ENCODE assay signal across 8 cellular contexts in the genomic region with DNA sequence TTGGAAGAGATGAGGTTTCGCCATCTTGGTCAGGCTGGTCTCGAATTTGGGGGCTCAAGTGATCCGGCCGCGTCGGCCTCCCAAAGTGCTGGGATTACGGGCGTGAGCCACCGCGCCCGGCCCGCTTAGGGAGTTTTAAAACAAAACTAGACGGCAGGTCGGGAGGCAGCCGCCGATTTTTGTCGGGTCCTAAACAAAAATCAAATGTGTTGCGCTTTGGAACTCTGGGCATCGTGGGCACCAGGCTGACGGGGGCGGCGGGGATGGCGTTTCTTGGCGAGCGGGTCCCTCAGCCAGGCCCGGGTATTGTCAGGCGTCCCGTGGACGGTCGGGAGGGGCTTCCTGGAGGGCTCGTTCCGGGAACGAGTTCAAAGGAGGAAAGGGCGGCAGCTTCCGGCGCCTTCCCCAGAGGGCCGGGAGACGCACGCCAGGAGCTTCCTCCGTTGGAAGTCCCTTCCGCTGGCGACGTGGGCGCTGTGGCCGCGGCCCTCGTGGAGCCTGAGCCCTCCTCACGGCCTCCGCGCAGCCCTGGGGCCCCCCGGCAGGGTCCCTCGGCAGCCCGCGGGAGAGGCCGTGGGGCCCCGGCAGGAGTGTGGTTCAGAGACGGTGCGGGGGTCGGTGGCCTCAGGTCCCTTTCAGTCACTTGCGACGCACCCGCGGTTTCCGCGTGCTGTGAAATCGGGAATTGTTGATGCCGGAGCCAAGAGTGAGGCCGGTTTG. TPM values are rescaled to one million over a fixed set of nuclear protein-coding genes. Genes with fewer than 3 reads are reported as not detected.
A peak's percentile ranks its signal among the peaks of the same experiment; 100 is the strongest.
DNase-seq lines count a peak whose midpoint lies in the region; ATAC-seq and TF ChIP-seq lines count a peak whose summit lies in the region.

No MANE protein-coding gene starts in this region.

- H3K4me1 ChIP-seq in PC-3 (ENCODE audit: insufficient read depth, low read length) (peaks cover 6% of the 10 kb centered on the region; the same call in 1 of the 2 replicates), iPS-15b (ENCODE audit: control insufficient read depth, insufficient read depth, low read length) (peaks cover 2% of the 10 kb centered on the region), smooth muscle cell (ENCODE audit: low read depth) (peaks cover 12% of the 10 kb centered on the region)

- peaks cover 14% of the 10 kb centered on the region for H3K36me3 Mint-ChIP-seq in activated CD4-positive, alpha-beta T cell treated with anti-CD3 and anti-CD28 coated beads for 36 hours (ENCODE audit: low read depth)
- peaks cover 15% of the 10 kb centered on the region for H3K36me3 Mint-ChIP-seq in activated naive CD8-positive, alpha-beta T cell treated with anti-CD3 and anti-CD28 coated beads, Interleukin-2, amount 50 U/mL, for 24 hours (ENCODE audit: low read depth)

- H3K27me3 Mint-ChIP-seq in activated CD4-positive, alpha-beta T cell treated with anti-CD3 and anti-CD28 coated beads for 36 hours, result no peaks in the 10 kb centered on the region
- H3K27me3 Mint-ChIP-seq in activated naive CD8-positive, alpha-beta T cell treated with anti-CD3 and anti-CD28 coated beads, Interleukin-2, amount 50 U/mL, for 24 hours, result no peaks in the 10 kb centered on the region

- peak overlapping the region; percentile 76 for H3K4me3 Mint-ChIP-seq in activated CD4-positive, alpha-beta T cell treated with anti-CD3 and anti-CD28 coated beads for 36 hours
- H3K4me3 Mint-ChIP-seq in activated naive CD8-positive, alpha-beta T cell treated with anti-CD3 and anti-CD28 coated beads, Interleukin-2, amount 50 U/mL, for 24 hours, result peak overlapping the region; percentile 84

- H3K79me2 ChIP-seq in PC-3 (ENCODE audit: low read length) (peaks cover 15% of the 10 kb centered on the region), smooth muscle cell (ENCODE audit: low read depth) (no peaks in the 10 kb centered on the region)

- H3K9me3 ChIP-seq in PC-3 (ENCODE audit: low read length), result no peaks in the 10 kb centered on the region
- H3K9me3 ChIP-seq in iPS-15b (ENCODE audit: control insufficient read depth, insufficient read depth, low read length), result no peaks in the 10 kb centered on the region
- H3K9me3 ChIP-seq in smooth muscle cell (replicated peaks; ENCODE audit: low read depth), result no peaks in the 10 kb centered on the region

- CTCF ChIA-PET in activated CD4-positive, alpha-beta T cell treated with anti-CD3 and anti-CD28 coated beads for 36 hours (lab: Charles Lee), result interaction anchor here (0.8 kb wide), 1 partner anchor 121 kb away, joined by 3 read pairs; no protein-coding TSS in a partner anchor
- CTCF ChIA-PET in PC-3 (lab: Charles Lee), result interaction anchor here (0.6 kb wide), 1 partner anchor 140 kb away, joined by 3 read pairs; no protein-coding TSS in a partner anchor

- peak overlapping the region; percentile 97 for H2AFZ ChIP-seq in PC-3 (ENCODE audit: low read length)
- peak overlapping the region; percentile 91 for H2AFZ ChIP-seq in smooth muscle cell (ENCODE audit: low read depth)

- H3K4me1 Mint-ChIP-seq in activated CD4-positive, alpha-beta T cell treated with anti-CD3 and anti-CD28 coated beads for 36 hours, result peaks cover 17% of the 10 kb centered on the region
- H3K4me1 Mint-ChIP-seq in activated naive CD8-positive, alpha-beta T cell treated with anti-CD3 and anti-CD28 coated beads, Interleukin-2, amount 50 U/mL, for 24 hours, result peaks cover 21% of the 10 kb centered on the region

- no peak for TF ChIP-seq CTCF in PC-3 (conservative IDR thresholded peaks at IDR 0.05; ENCODE audit: low read depth, low read length)
- TF ChIP-seq CTCF in smooth muscle cell (IDR thresholded peaks at IDR 0.05; ENCODE audit: borderline replicate concordance, insufficient read depth, poor library complexity, severe bottlenecking), result no peak

- H3K36me3 ChIP-seq in PC-3 (ENCODE audit: low read depth, low read length) (no peaks in the 10 kb centered on the region; the same call in 1 of the 2 replicates), iPS-15b (ENCODE audit: control insufficient read depth, insufficient read depth, low read length) (peaks cover 10% of the 10 kb centered on the region), smooth muscle cell (ENCODE audit: low read depth) (no peaks in the 10 kb centered on the region)

- WGBS in smooth muscle cell (ENCODE audit: low lambda C conversion rate), result 14% methylated on average over 60 of the region's 68 CpGs

- intact Hi-C loops in activated CD4-positive, alpha-beta T cell treated with anti-CD3 and anti-CD28 coated beads for 36 hours (cut with DNase I, micrococcal nuclease), result loop anchor here (1.0 to 5.0 kb wide), 6 partner anchors 58 to 334 kb away; partner anchors contain the start of genes EMILIN2 (in 1 of the 2), METTL4 (in 1 of the 2), NDC80 (in 1 of the 2) and SMCHD1 (in 1 of the 2)
- intact Hi-C loops in PC-3 (cut with micrococcal nuclease), result loop anchor here (2.0 to 10.0 kb wide), 2 partner anchors 101 to 139 kb away; no protein-coding TSS in a partner anchor

- peaks cover 6% of the 10 kb centered on the region; the same call in 1 of the 2 replicates for H4K20me1 ChIP-seq in PC-3 (ENCODE audit: low read length)
- H4K20me1 ChIP-seq in smooth muscle cell (ENCODE audit: low read depth), result peaks cover 16% of the 10 kb centered on the region

- no peaks in the 10 kb centered on the region for H3K9me2 ChIP-seq in PC-3 (replicated peaks; ENCODE audit: low read length)

- peak; percentile 43 for ATAC-seq in activated CD4-positive, alpha-beta T cell treated with anti-CD3 and anti-CD28 coated beads for 36 hours
- ATAC-seq in HG02943 (IDR thresholded peaks at IDR 0.05; ENCODE audit: low read depth, unreplicated experiment) (peak; percentile 28), PC-3 (peak; percentile 57)
- peak; percentile 50 for ATAC-seq in activated naive CD8-positive, alpha-beta T cell treated with anti-CD3 and anti-CD28 coated beads, Interleukin-2, amount 50 U/mL, for 24 hours

- peak overlapping the region; percentile 84 for H3K9ac ChIP-seq in PC-3 (ENCODE audit: low read length)
- peak overlapping the region; percentile 54 for H3K9ac ChIP-seq in iPS-15b (ENCODE audit: low read depth, low read length)
- H3K9ac ChIP-seq in smooth muscle cell (ENCODE audit: low read depth), result peak overlapping the region; percentile 60

- peak overlapping the region; percentile 80 for H3K4me2 ChIP-seq in PC-3 (ENCODE audit: low read length)
- peak overlapping the region; percentile 92 for H3K4me2 ChIP-seq in smooth muscle cell

- BruUV-seq in PC-3 (replicated peaks; lab: Mats Ljungman, UMichigan), result TSS peak; percentile 63

- in situ Hi-C loops in KBM-7 (cut with MboI; ENCODE audit: low pct_unique_long_range_greater_than_20kb, low sequenced_read_pairs), result no loop called here

- peak overlapping the region; percentile 87 for H3K27ac Mint-ChIP-seq in activated CD4-positive, alpha-beta T cell treated with anti-CD3 and anti-CD28 coated beads for 36 hours
- peak overlapping the region; percentile 86 for H3K27ac Mint-ChIP-seq in activated naive CD8-positive, alpha-beta T cell treated with anti-CD3 and anti-CD28 coated beads, Interleukin-2, amount 50 U/mL, for 24 hours

- no peaks in the 10 kb centered on the region for H3F3A ChIP-seq in PC-3 (ENCODE audit: low read length, unreplicated experiment)
- H3F3A ChIP-seq in smooth muscle cell (ENCODE audit: low read depth), result peaks cover 18% of the 10 kb centered on the region

- peak overlapping the region; percentile 27 for H3K27ac ChIP-seq in PC-3 (ENCODE audit: low read length)
- no peak overlapping the region for H3K27ac ChIP-seq in smooth muscle cell (ENCODE audit: low read depth)

- peak overlapping the region; percentile 84 for H3K4me3 ChIP-seq in PC-3 (ENCODE audit: low read length)
- H3K4me3 ChIP-seq in iPS-15b (ENCODE audit: low read depth, low read length), result peak overlapping the region; percentile 75
- peak overlapping the region; percentile 72 for H3K4me3 ChIP-seq in smooth muscle cell

- 0 out of 2 replicates have a peak, but pooled peaks cover 3% of the 10 kb centered on the region for H3K27me3 ChIP-seq in PC-3 (ENCODE audit: low read length)
- H3K27me3 ChIP-seq in iPS-15b (ENCODE audit: control insufficient read depth, insufficient read depth, low read length), result no peaks in the 10 kb centered on the region
- H3K27me3 ChIP-seq in smooth muscle cell (ENCODE audit: low read depth), result no peaks in the 10 kb centered on the region

- DNase-seq in activated CD4-positive, alpha-beta T cell treated with anti-CD3 and anti-CD28 coated beads for 36 hours, result peak; percentile 69
- no peak for DNase-seq in activated CD4-positive, alpha-beta T cell treated with anti-CD3 and anti-CD28 coated beads, Interleukin-2, amount 50 U/mL, for 4 hours
- DNase-seq in PC-3 (peak; percentile 68), smooth muscle cell (lab: John Stamatoyannopoulos, UW; ENCODE audit: unreplicated experiment) (no peak), KBM-7 (no peak)
- DNase-seq in activated naive CD8-positive, alpha-beta T cell treated with anti-CD3 and anti-CD28 coated beads, Interleukin-2, amount 50 U/mL, for 24 hours, result peak; percentile 68

- POLR2A ChIA-PET in activated CD4-positive, alpha-beta T cell treated with anti-CD3 and anti-CD28 coated beads for 36 hours (lab: Charles Lee), result no interaction called here
- POLR2A ChIA-PET in PC-3 (lab: Charles Lee; ENCODE audit: unreplicated experiment), result interaction anchor here (0.6 kb wide), 2 partner anchors 226 to 251 kb away, joined by 3 to 4 read pairs; no protein-coding TSS in a partner anchor

- no peaks in the 10 kb centered on the region for H3K9me3 Mint-ChIP-seq in activated CD4-positive, alpha-beta T cell treated with anti-CD3 and anti-CD28 coated beads for 36 hours (ENCODE audit: low read depth)
- no peaks in the 10 kb centered on the region for H3K9me3 Mint-ChIP-seq in activated naive CD8-positive, alpha-beta T cell treated with anti-CD3 and anti-CD28 coated beads, Interleukin-2, amount 50 U/mL, for 24 hours

RNA-seq across cellular contexts. Expression of gene EMILIN2, which starts 59.2 kb away (rescaled TPM):
- total RNA-seq in activated CD4-positive, alpha-beta T cell treated with anti-CD3 and anti-CD28 coated beads for 36 hours, result 10 to 100 TPM; 12.0 to 15.7 TPM
- total RNA-seq in PC-3 (2014; rRNA removed), result 17.1 and 24.5 TPM in 2 replicates
- 6.5 and 14.7 TPM in 2 replicates for total RNA-seq in smooth muscle cell
- polyA plus RNA-seq in smooth muscle cell, result 22.9 and 27.3 TPM in 2 replicates

Comparison
In these comparisons a context has a peak if more than half of its experiments do, and no peak if none do; other contexts are left out.
1. DNase-seq: peak in activated CD4-positive, alpha-beta T cell treated with anti-CD3 and anti-CD28 coated beads for 36 hours (single experiment), PC-3 (single experiment) and activated naive CD8-positive, alpha-beta T cell treated with anti-CD3 and anti-CD28 coated beads, Interleukin-2, amount 50 U/mL, for 24 hours (single experiment); none in activated CD4-positive, alpha-beta T cell treated with anti-CD3 and anti-CD28 coated beads, Interleukin-2, amount 50 U/mL, for 4 hours (0 of 2), smooth muscle cell (single experiment) and KBM-7 (single experiment).
2. Peak in every context shown above with its lines, with median percentiles within 50 percentile points of each other: ATAC-seq, H3K4me3 ChIP-seq and H3K9ac ChIP-seq.